ENCODE assay signal across 8 cellular contexts in the genomic region with DNA sequence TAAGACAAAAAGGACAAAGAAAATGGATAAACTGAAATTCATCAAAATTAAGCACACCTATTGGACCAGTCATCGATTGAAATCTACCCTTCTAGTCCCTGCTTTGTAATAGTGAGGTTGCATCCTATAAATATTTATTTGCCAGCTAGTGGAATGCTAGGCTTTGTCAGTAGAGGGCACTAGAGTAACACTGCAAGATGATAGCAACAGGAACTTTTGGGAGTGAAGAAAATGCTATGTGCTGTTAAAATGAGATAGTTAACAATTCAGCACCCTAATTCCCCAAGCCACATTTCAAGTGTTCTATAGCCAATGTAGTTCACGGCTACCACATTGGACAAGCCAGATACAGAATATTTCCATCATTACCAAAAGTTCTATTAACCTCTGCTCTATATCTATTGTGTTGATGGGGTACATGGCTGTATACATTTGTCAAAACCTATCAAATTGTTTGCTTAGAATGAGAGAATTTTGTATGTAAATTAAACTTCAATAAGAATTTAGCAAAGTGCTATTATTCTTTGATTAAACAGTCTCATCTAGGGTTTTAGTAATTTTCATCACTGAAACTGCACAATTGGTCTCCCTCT.
DNase-seq lines count a peak whose midpoint lies in the region; ATAC-seq lines count a peak whose summit lies in the region.

No MANE protein-coding gene starts in this region.

- DNase-seq in NCI-H2196 (lab: John Stamatoyannopoulos, UW; ENCODE audit: unreplicated experiment) (peak; percentile 30), NCI-H2196 treated with DMSO at 0.1 percent for 48 hours (lab: John Stamatoyannopoulos, UW; ENCODE audit: unreplicated experiment) (no peak), GM19240 (ENCODE audit: insufficient read length, low spot score) (peak; percentile 11), NCI-H82 treated with DMSO at 0.1 percent for 48 hours (lab: John Stamatoyannopoulos, UW; ENCODE audit: unreplicated experiment) (peak; percentile 30), T47D (ENCODE audit: low read depth in 1 of 2, low spot score in 1 of 2) (peak; percentile 43 to 78), left colon (no peak), ureter (ENCODE audit: low spot score) (peak; percentile 45)

- intact Hi-C loops in left colon (cut with DNase I, micrococcal nuclease), result loop anchor here in 1 of 2 donors (5.0 kb wide), 1 partner anchor 872 kb away; no protein-coding TSS in a partner anchor

- in situ Hi-C loops in T47D (cut with HindIII; ENCODE audit: low pct_unique_long_range_greater_than_20kb, low sequenced_read_pairs), result no loop called here

- ATAC-seq in HG03159 (IDR thresholded peaks at IDR 0.05; ENCODE audit: unreplicated experiment) (peak; percentile 77), left colon (peak; percentile 80)

Comparison
In these comparisons a context has a peak if more than half of its experiments do, and no peak if none do; other contexts are left out.
1. DNase-seq: peak in NCI-H2196 (single experiment), GM19240 (single experiment), NCI-H82 treated with DMSO at 0.1 percent for 48 hours (single experiment), T47D (2 of 2) and ureter (single experiment); none in NCI-H2196 treated with DMSO at 0.1 percent for 48 hours (single experiment) and left colon (0 of 2).